Comparison of ENCODE assay signal across 1 cellular context in the genomic region with DNA sequence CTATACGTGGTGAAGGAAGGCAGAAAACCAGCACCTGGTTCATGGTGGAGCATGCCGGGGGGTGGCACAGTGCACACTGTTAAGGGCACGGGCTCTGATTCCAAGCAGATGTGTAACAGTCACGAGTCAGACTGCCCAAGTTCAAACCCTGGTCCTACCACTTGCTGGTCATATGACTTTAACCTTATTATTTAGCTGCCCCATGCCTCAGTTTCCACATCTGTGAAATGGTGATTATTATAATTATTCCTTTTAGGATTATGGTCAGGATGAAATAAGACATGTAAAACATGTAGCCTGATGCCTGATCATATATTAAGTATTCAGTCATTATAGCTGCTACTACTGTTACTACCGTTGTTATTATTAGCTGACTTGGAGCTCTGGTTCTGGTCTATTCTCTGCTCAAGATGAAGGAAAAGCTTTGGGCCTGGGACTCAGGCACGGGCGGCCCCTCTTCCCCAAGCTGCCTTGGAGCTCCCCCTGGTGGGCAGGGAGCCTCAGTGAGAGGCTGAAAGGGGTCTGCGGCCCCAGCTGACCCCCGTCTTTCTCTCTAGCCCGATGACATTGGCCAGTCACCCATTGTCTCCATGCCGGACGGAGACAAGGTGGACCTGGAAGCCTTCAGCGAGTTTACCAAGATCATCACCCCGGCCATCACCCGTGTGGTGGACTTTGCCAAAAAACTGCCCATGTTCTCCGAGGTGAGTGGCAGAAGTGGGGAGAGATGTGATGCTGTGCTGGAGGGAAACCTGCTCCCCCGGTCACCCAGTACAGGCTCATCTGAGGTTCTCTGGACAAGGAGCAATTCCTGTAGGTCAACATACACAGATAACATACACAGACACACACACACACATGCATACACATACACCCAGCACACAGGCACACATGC.
TF ChIP-seq lines count a peak whose summit lies in the region.

No MANE protein-coding gene starts in this region.

TF ChIP-seq in endothelial cell of umbilical vein, 7 proteins besides CTCF, POLR2A, EP300 and RAD21:
- TF ChIP-seq MAX (IDR thresholded peaks at IDR 0.05; ENCODE audit: insufficient read depth, insufficient read length) (no peak), JUN (IDR thresholded peaks at IDR 0.05; ENCODE audit: borderline replicate concordance, insufficient read depth, insufficient read length, low read depth) (no peak), MYC (IDR thresholded peaks at IDR 0.05; ENCODE audit: low read depth, low read length) (no peak), EZH2 (IDR thresholded peaks at IDR 0.05; ENCODE audit: borderline replicate concordance, low read depth, low read length, severe bottlenecking) (no peak), POLR2AphosphoS5 (IDR thresholded peaks at IDR 0.05; ENCODE audit: insufficient read depth, low read depth, low read length) (no peak), GATA2 (IDR thresholded peaks at IDR 0.05; ENCODE audit: insufficient read depth, insufficient read length, low read depth, low read length) (no peak), FOS (IDR thresholded peaks at IDR 0.05; ENCODE audit: borderline replicate concordance, insufficient read depth, low read length) (no peak)
TF ChIP-seq in endothelial cell of umbilical vein: peak in this region for 0.
